26 cellular contexts compared by ENCODE assay signal in genomic region chr4:5156677-5157076, GRCh38.
"Had no signal": no experiment of that assay in that cellular context is flagged by ENCODE, and none has a peak within 500 bp of the region (broad histone marks: within the 10 kb centered on the region; RNA-seq: fewer than 3 reads in every experiment).

No MANE protein-coding gene starts in this region.

- H3K9me3 ChIP-seq: adrenal gland, body of pancreas, esophagus muscularis mucosa had no signal

- H3K27me3 Mint-ChIP-seq: activated CD4-positive, alpha-beta memory T cell treated with anti-CD3 and anti-CD28 coated beads, Interleukin-2, amount 10 ng/mL, durations not matched to agents 7 days and 5 days; activated CD4-positive, alpha-beta T cell treated with anti-CD3 and anti-CD28 coated beads, Interleukin-2, amount 10 ng/mL, durations not matched to agents 7 days and 5 days had no signal

- H3K4me1 ChIP-seq: adrenal gland, esophagus muscularis mucosa had no signal

- H3K9me3 Mint-ChIP-seq: activated CD4-positive, alpha-beta memory T cell treated with anti-CD3 and anti-CD28 coated beads, Interleukin-2, amount 10 ng/mL, durations not matched to agents 7 days and 5 days; activated CD4-positive, alpha-beta T cell treated with anti-CD3 and anti-CD28 coated beads, Interleukin-2, amount 10 ng/mL, durations not matched to agents 7 days and 5 days; activated T-cell treated with anti-CD3 and anti-CD28 coated beads, Interleukin-2, amount 50 U/mL, for 4 hours; activated T-helper 17 cell treated with anti-CD3 and anti-CD28 coated beads, Interleukin-2, amount 50 U/mL, for 72 hours had no signal

- H3K4me3 Mint-ChIP-seq: activated CD4-positive, alpha-beta memory T cell treated with anti-CD3 and anti-CD28 coated beads, Interleukin-2, amount 10 ng/mL, durations not matched to agents 7 days and 5 days; activated CD4-positive, alpha-beta T cell treated with anti-CD3 and anti-CD28 coated beads, Interleukin-2, amount 10 ng/mL, durations not matched to agents 7 days and 5 days; activated naive CD8-positive, alpha-beta T cell; activated T-cell treated with anti-CD3 and anti-CD28 coated beads, Interleukin-2, amount 50 U/mL, for 4 hours; activated T-helper 17 cell treated with anti-CD3 and anti-CD28 coated beads, Interleukin-2, amount 50 U/mL, for 72 hours; effector memory CD8-positive, alpha-beta T cell had no signal

- DNase-seq: activated CD4-positive, alpha-beta memory T cell treated with anti-CD3 and anti-CD28 coated beads, Interleukin-2, amount 10 ng/mL, durations not matched to agents 7 days and 5 days; activated CD4-positive, alpha-beta T cell treated with anti-CD3 and anti-CD28 coated beads for 4 hours; activated CD4-positive, alpha-beta T cell treated with anti-CD3 and anti-CD28 coated beads, Interleukin-2, amount 10 ng/mL, durations not matched to agents 7 days and 5 days; activated CD4-positive, alpha-beta T cell treated with anti-CD3 and anti-CD28 coated beads, Interleukin-2, amount 50 U/mL, for 4 hours; activated CD4-positive, CD25-positive, alpha-beta regulatory T cell; activated CD4-positive, CD25-positive, alpha-beta regulatory T cell treated with anti-CD3 and anti-CD28 coated beads, Interleukin-2, amount 50 U/mL, for 72 hours; activated effector memory CD4-positive, alpha-beta T cell treated with Interleukin-2 at 50 U/mL for 16 hours; activated gamma-delta T cell treated with Interleukin-2 at 50 U/mL for 16 hours; activated naive CD4-positive, alpha-beta T cell treated with anti-CD3 and anti-CD28 coated beads, Interleukin-2, amount 50 U/mL, for 16 hours; activated naive CD4-positive, alpha-beta T cell treated with Interleukin-2 at 50 U/mL for 16 hours; activated T-cell treated with anti-CD3 and anti-CD28 coated beads, Interleukin-2, amount 50 U/mL, for 4 hours; adrenal gland; amygdala; aorta; body of pancreas; caudate nucleus; cortex of kidney; dermis blood vessel endothelial cell; effector CD4-positive, alpha-beta T cell; effector memory CD8-positive, alpha-beta T cell; erythroblast; foreskin fibroblast; T-helper 2 cell had no signal

- H3K27ac Mint-ChIP-seq: activated CD4-positive, alpha-beta memory T cell treated with anti-CD3 and anti-CD28 coated beads, Interleukin-2, amount 10 ng/mL, durations not matched to agents 7 days and 5 days; activated CD4-positive, alpha-beta T cell treated with anti-CD3 and anti-CD28 coated beads, Interleukin-2, amount 10 ng/mL, durations not matched to agents 7 days and 5 days; activated naive CD8-positive, alpha-beta T cell; activated T-helper 17 cell treated with anti-CD3 and anti-CD28 coated beads, Interleukin-2, amount 50 U/mL, for 72 hours; effector memory CD8-positive, alpha-beta T cell had no signal

- H3K36me3 ChIP-seq: adrenal gland, esophagus muscularis mucosa had no signal

- H3K4me3 ChIP-seq: adrenal gland, body of pancreas, esophagus muscularis mucosa had no signal

- H3K4me1 Mint-ChIP-seq: activated CD4-positive, alpha-beta memory T cell treated with anti-CD3 and anti-CD28 coated beads, Interleukin-2, amount 10 ng/mL, durations not matched to agents 7 days and 5 days; activated CD4-positive, alpha-beta T cell treated with anti-CD3 and anti-CD28 coated beads, Interleukin-2, amount 10 ng/mL, durations not matched to agents 7 days and 5 days; activated T-helper 17 cell treated with anti-CD3 and anti-CD28 coated beads, Interleukin-2, amount 50 U/mL, for 72 hours had no signal

- ATAC-seq: activated T-cell treated with anti-CD3 and anti-CD28 coated beads, Interleukin-2, amount 50 U/mL, for 4 hours; activated T-helper 17 cell treated with anti-CD3 and anti-CD28 coated beads, Interleukin-2, amount 50 U/mL, for 72 hours; effector memory CD8-positive, alpha-beta T cell had no signal

- H3K27me3 ChIP-seq: adrenal gland, body of pancreas had no signal
